Comparison of ENCODE assay signal across 12 cellular contexts in the genomic region with DNA sequence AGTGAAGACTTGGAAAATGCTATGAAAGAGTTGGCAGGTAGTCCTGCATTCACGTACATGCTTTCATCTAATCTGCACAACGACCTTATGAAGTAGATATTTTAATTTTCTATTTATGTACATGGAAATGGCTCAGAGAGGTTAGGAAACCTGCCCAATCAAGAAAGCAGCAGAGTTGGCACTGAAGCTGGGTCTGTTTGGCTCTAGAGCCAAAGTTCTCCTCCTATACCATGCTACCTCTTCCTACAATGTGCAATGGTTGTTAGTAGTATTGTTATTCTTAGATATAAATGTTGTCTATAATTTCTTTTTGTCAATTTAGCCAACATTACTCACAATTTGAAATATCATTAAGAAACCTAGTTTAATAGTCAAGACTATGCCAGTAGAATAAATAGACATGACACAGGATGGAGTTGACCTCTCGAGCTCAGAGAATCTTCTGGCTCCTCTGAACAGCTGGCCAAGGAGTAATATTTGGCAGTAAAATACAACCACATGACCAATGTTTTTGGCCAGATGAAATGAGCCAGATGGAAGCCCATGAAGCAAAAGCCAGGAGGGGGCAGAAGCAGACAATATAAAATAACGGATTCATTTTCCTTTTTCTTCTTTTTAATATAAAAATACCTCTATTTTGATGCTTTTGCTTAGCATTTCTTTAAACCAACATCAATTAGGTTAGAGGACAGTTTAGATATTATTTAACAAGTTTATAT.
A peak's percentile ranks its signal among the peaks of the same experiment; 100 is the strongest.
DNase-seq lines count a peak whose midpoint lies in the region; ATAC-seq and TF ChIP-seq lines count a peak whose summit lies in the region.
"Had no signal": no experiment of that assay in that cellular context is flagged by ENCODE, and none has a peak within 500 bp of the region (broad histone marks: within the 10 kb centered on the region; RNA-seq: fewer than 3 reads in every experiment).

No MANE protein-coding gene starts in this region.

- intact Hi-C loops in left ventricle myocardium superior (cut with micrococcal nuclease): no loop called here

- H3K4me3 ChIP-seq in HFF-Myc (replicated peaks; ENCODE audit: low read depth, low read length) (no peak overlapping the region), retinal pigment epithelial cell (ENCODE audit: low read length) (no peak overlapping the region)
- H3K4me3 ChIP-seq: tibial nerve had no signal

- DNase-seq in HFF-Myc (ENCODE audit: extremely low read depth, low read depth) (peak; percentile 38), cerebellar cortex (ENCODE audit: low spot score) (peak; percentile 83), left ventricle myocardium superior (no peak), retinal pigment epithelial cell (ENCODE audit: low read depth) (no peak), ecto neural progenitor cell (ENCODE audit: low spot score) (no peak), NK-92 (lab: John Stamatoyannopoulos, UW; ENCODE audit: unreplicated experiment) (no peak)
- DNase-seq in activated CD4-positive, CD25-positive, alpha-beta regulatory T cell (lab: John Stamatoyannopoulos, UW): no peak
- DNase-seq: activated naive CD8-positive, alpha-beta T cell treated with anti-CD3 and anti-CD28 coated beads, Interleukin-2, amount 10 ng/mL, durations not matched to agents 7 days and 5 days; BE2C; NCI-H1436 treated with DMSO at 0.1 percent for 48 hours had no signal

- ATAC-seq in left ventricle myocardium superior (peak; percentile 93), HG03378 (IDR thresholded peaks at IDR 0.05; ENCODE audit: unreplicated experiment) (no peak)

- TF ChIP-seq CTCF in HFF-Myc (IDR thresholded peaks at IDR 0.05; ENCODE audit: low read depth, low read length, missing control alignments) (peak; percentile 30), retinal pigment epithelial cell (conservative IDR thresholded peaks at IDR 0.05; ENCODE audit: low read depth, low read length) (peak; percentile 22)

Comparison
In these comparisons a context has a peak if more than half of its experiments do, and no peak if none do; other contexts are left out.
1. DNase-seq: peak in HFF-Myc (single experiment) and cerebellar cortex (single experiment); none in left ventricle myocardium superior (single experiment), retinal pigment epithelial cell (single experiment), ecto neural progenitor cell (single experiment), activated CD4-positive, CD25-positive, alpha-beta regulatory T cell (0 of 4) and NK-92 (single experiment).